ENCODE assay signal across 20 cellular contexts in the genomic region with DNA sequence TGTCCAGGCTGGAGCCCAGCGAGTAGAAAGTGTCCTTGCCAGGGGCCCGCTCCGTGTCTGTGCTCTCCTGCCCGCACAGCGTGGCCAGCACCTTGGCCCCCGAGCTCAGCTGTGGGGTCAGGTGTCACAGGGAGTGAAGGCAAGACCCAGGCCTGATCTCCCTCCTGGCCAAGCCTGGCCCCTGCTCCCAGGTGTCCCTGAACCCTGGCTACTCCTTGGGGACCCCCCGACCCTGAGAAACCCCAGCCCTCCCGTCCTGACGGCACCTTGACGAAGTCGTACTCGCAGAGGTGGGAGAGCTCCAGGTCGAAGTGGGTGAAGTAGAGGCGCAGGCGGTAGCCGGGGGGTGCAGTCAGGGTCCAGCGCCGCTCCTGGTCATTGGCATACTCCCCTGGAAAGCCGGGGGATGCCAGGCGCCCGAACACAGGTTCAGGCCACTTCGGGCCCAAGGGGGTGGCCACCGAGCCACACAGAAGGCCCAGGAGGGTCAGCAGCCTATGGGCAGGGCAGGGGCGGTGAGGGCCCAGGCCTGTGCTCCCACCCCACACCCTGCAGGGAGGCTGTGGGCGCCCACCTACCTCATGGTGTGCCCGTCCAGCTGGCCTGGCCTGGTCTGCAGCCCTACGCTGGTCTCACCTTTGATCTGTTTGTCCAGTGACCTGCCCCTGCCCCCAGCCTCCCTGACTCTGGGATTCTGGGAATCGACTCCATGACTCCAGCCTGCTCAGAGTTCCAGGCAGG. TPM values are rescaled to one million over a fixed set of nuclear protein-coding genes. Genes with fewer than 3 reads are reported as not detected.
DNase-seq lines count a peak whose midpoint lies in the region; ATAC-seq, FAIRE-seq and TF ChIP-seq lines count a peak whose summit lies in the region.
"Had no signal": no experiment of that assay in that cellular context is flagged by ENCODE, and none has a peak within 500 bp of the region (broad histone marks: within the 10 kb centered on the region; RNA-seq: fewer than 3 reads in every experiment).

A gene (minus strand): TSS at position 615 of the 741 bp plus-strand sequence. CDS start 32 bp downstream, at position 583.

- peak within 1 kb of the TSS; percentile 4 for H2AK5ac ChIP-seq in neuronal stem cell (ENCODE audit: low read depth, low read length)

- WGBS in neuronal stem cell (ENCODE audit: extremely low coverage in 2 of 2, insufficient read length in 2 of 2, insufficient replicate concordance in 1 of 2), 2 donors: no CpG with 5 or more reads among the region's 28 CpGs

- no peak within 1 kb of the TSS for H4K91ac ChIP-seq in neuronal stem cell (ENCODE audit: low read depth, low read length, poor library complexity)

- peak within 1 kb of the TSS; percentile 57 for H3K18ac ChIP-seq in neuronal stem cell (ENCODE audit: low read length)

- no peaks in the 10 kb centered on the region for H3K79me1 ChIP-seq in neuronal stem cell (ENCODE audit: low read depth, low read length)

- ATAC-seq in HG03439 (IDR thresholded peaks at IDR 0.05; ENCODE audit: unreplicated experiment): no peak

- no peak within 1 kb of the TSS for H2BK5ac ChIP-seq in neuronal stem cell (ENCODE audit: low read length)

- H3K4me1 Mint-ChIP-seq in osteocyte (ENCODE audit: unreplicated experiment): no peaks in the 10 kb centered on the region

- no peaks in the 10 kb centered on the region for H3K4me1 ChIP-seq in kidney (ENCODE audit: control insufficient read depth in 1 of 2, insufficient read depth in 1 of 2, low read depth in 1 of 2, low read length in 2 of 2)
- peaks cover 3 to 4% of the 10 kb centered on the region in 2 donors for H3K4me1 ChIP-seq in neuronal stem cell (ENCODE audit: control insufficient read depth in 2 of 2, insufficient read depth in 1 of 2, low read depth in 1 of 2, low read length in 2 of 2)

- peak within 1 kb of the TSS; percentile 77 for H2AFZ ChIP-seq in neuronal stem cell (ENCODE audit: low read length)

- H3K27me3 ChIP-seq in H7 (ENCODE audit: control insufficient read depth, insufficient read depth, low read length) (no peaks in the 10 kb centered on the region), neuronal stem cell (ENCODE audit: control insufficient read depth in 3 of 3, insufficient read depth in 3 of 3, low read depth in 1 of 3, low read length in 3 of 3) (peaks cover 0 to 5% (median 2%) of the 10 kb centered on the region in 3 experiments)

- H3K27me3 Mint-ChIP-seq in osteocyte (ENCODE audit: unreplicated experiment): no peaks in the 10 kb centered on the region
- H3K27me3 Mint-ChIP-seq: CD8-positive, alpha-beta memory T cell had no signal

- H3K4ac ChIP-seq in neuronal stem cell (ENCODE audit: low read length): no peak within 1 kb of the TSS

- H3K27ac Mint-ChIP-seq in osteocyte (ENCODE audit: unreplicated experiment): no peak within 1 kb of the TSS

- H3K9me3 Mint-ChIP-seq in osteocyte (ENCODE audit: unreplicated experiment): no peaks in the 10 kb centered on the region
- H3K9me3 Mint-ChIP-seq: CD8-positive, alpha-beta memory T cell had no signal

- H3K27ac ChIP-seq in kidney (ENCODE audit: low read depth in 2 of 2, low read length in 2 of 2) (no peak within 1 kb of the TSS), neuronal stem cell (replicated peaks; ENCODE audit: low read length) (no peak within 1 kb of the TSS)

- H2BK12ac ChIP-seq in neuronal stem cell (ENCODE audit: low read length): no peak within 1 kb of the TSS

- FAIRE-seq in kidney (lab: Jason Lieb, UNC) (no peak), D721Med (lab: Jason Lieb, UNC) (no peak)

- TF ChIP-seq CTCF in GM13976 (IDR thresholded peaks at IDR 0.05; ENCODE audit: borderline replicate concordance, control extremely low read depth, extremely low read depth, insufficient read depth, missing control alignments) (no peak), kidney (IDR thresholded peaks at IDR 0.05; ENCODE audit: borderline replicate concordance, extremely low read depth, insufficient read depth) (no peak), osteocyte (IDR thresholded peaks at IDR 0.05) (no peak), D721Med (IDR thresholded peaks at IDR 0.05; ENCODE audit: insufficient read depth, missing control alignments) (no peak)

- DNase-seq in GM13976 (ENCODE audit: low spot score) (peak; percentile 19), H7 (peak; percentile 50), kidney (peak; percentile 67), neuronal stem cell (ENCODE audit: low spot score) (no peak), osteocyte (ENCODE audit: extremely low spot score, unreplicated experiment) (no peak), D721Med (ENCODE audit: insufficient read length, low spot score) (no peak)
- DNase-seq: ACHN; C1 segment of cervical spinal cord; CD8-positive, alpha-beta memory T cell; DMS79; KBM-7; NCI-H1105 treated with DMSO at 0.1 percent for 48 hours; NCI-H1694; NCI-H2081 treated with DMSO at 0.1 percent for 48 hours; NCI-H510A; NCI-H748 treated with DMSO at 0.1 percent for 48 hours; NK-92 treated with Interleukin-12 subunit alpha and Interleukin-12 subunit beta, amount 100 ng/mL, for 24 hours; Right ventricle myocardium superior had no signal

- in situ Hi-C loops in GM13976 (cut with MboI; ENCODE audit: low sequenced_read_pairs, unreplicated experiment): no loop called here

- H3K9ac ChIP-seq in kidney (ENCODE audit: low read length in 2 of 2) (no peak within 1 kb of the TSS), neuronal stem cell (ENCODE audit: low read depth, low read length, poor library complexity) (no peak within 1 kb of the TSS)

- H3K36me3 Mint-ChIP-seq in osteocyte (ENCODE audit: unreplicated experiment): no peaks in the 10 kb centered on the region
- H3K36me3 Mint-ChIP-seq: CD8-positive, alpha-beta memory T cell had no signal

- H3K9me3 ChIP-seq in kidney (ENCODE audit: control insufficient read depth in 1 of 2, low read length in 2 of 2) (no peaks in the 10 kb centered on the region), neuronal stem cell (replicated peaks in 1 of 2; ENCODE audit: control insufficient read depth in 2 of 2, insufficient read depth in 1 of 2, low read depth in 1 of 2, low read length in 2 of 2) (no peaks in the 10 kb centered on the region)

- H3K23ac ChIP-seq in neuronal stem cell (ENCODE audit: low read depth, low read length, poor library complexity): peak within 1 kb of the TSS; percentile 73

- H3K36me3 ChIP-seq in H7 (replicated peaks; ENCODE audit: control insufficient read depth, insufficient read depth, low read length) (no peaks in the 10 kb centered on the region), kidney (ENCODE audit: control insufficient read depth in 1 of 2, insufficient read depth in 2 of 2, low read length in 2 of 2) (no peaks in the 10 kb centered on the region), neuronal stem cell (replicated peaks in 1 of 2; ENCODE audit: control insufficient read depth in 2 of 2, insufficient read depth in 2 of 2, low read length in 2 of 2) (no peaks in the 10 kb centered on the region)

- H3K4me3 Mint-ChIP-seq in osteocyte (ENCODE audit: unreplicated experiment): no peak within 1 kb of the TSS
- H3K4me3 Mint-ChIP-seq: CD8-positive, alpha-beta memory T cell had no signal

- no peak within 1 kb of the TSS for H3K4me2 ChIP-seq in neuronal stem cell (ENCODE audit: insufficient read depth, low read length, poor library complexity, severe bottlenecking)

- H3K4me3 ChIP-seq in H7 (ENCODE audit: insufficient read depth, low read depth, low read length) (no peak within 1 kb of the TSS), kidney (ENCODE audit: low read length in 2 of 2) (no peak within 1 kb of the TSS), neuronal stem cell (ENCODE audit: low read length in 2 of 2) (no peak within 1 kb of the TSS)

- no peak within 1 kb of the TSS for H4K8ac ChIP-seq in neuronal stem cell (ENCODE audit: low read depth, low read length)

- H2BK15ac ChIP-seq in neuronal stem cell (ENCODE audit: low read length): peak within 1 kb of the TSS; percentile 92

- H2BK120ac ChIP-seq in neuronal stem cell (ENCODE audit: low read depth, low read length): no peak within 1 kb of the TSS

- intact Hi-C loops in kidney (cut with DNase I): no loop called here

- H3K14ac ChIP-seq in neuronal stem cell (ENCODE audit: low read length): peak within 1 kb of the TSS; percentile 82

RNA-seq across cellular contexts. Expression of the gene that starts here (rescaled TPM):
- total RNA-seq in H7 (2014; rRNA removed; shearing (Covaris generic)): 0.17 and 0.63 TPM in 2 replicates
- total RNA-seq in kidney (not detected), osteocyte (not detected in 2 replicates)
- polyA plus RNA-seq in kidney (ENCODE audit: insufficient read depth, low read depth, low replicate concordance): not detected
- 0.04 TPM for polyA plus RNA-seq in neuronal stem cell (2013, experiment 1 of 2)
- 0.04 TPM for polyA plus RNA-seq in neuronal stem cell (2013, experiment 2 of 2)
- total RNA-seq: H4, Right ventricle myocardium superior had no signal
- polyA plus RNA-seq: CD8-positive, alpha-beta memory T cell had no signal

Comparison
In these comparisons a context has a peak if more than half of its experiments do, and no peak if none do; other contexts are left out.
1. Peak in DNase-seq in H7; RNA of the gene not detected or under 1 TPM.
2. Peak in DNase-seq in kidney; RNA of the gene not detected or under 1 TPM.